Comparison of ENCODE assay signal across 18 cellular contexts in the genomic region with DNA sequence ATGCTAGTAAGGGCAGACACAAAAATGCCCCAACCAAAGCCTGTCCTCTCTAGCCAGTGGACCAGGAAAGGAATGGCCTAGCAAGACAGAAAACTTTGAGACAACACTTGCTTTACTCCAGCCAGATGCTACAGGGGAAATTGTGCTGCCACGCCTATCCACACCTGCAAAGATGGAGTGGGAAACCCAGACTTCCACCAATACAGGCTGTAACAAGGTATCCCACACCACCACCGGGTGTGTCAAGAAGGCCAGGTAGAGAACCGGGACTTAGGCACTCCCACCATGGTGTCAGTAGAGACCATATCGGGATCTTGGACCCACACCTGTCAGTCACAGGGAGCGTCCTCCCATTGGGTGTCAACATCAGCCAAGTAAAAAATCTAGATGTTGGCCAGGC. TPM values are rescaled to one million over a fixed set of nuclear protein-coding genes. Genes with fewer than 3 reads are reported as not detected.
DNase-seq lines count a peak whose midpoint lies in the region; ATAC-seq and TF ChIP-seq lines count a peak whose summit lies in the region.
"Had no signal": no experiment of that assay in that cellular context is flagged by ENCODE, and none has a peak within 500 bp of the region (broad histone marks: within the 10 kb centered on the region; RNA-seq: fewer than 3 reads in every experiment).

No MANE protein-coding gene starts in this region.

- H3K4me1 ChIP-seq in right atrium auricular region = no peaks in the 10 kb centered on the region
- H3K4me1 ChIP-seq: A549, Caco-2 had no signal

- CTCF ChIA-PET in activated CD4-positive, alpha-beta memory T cell treated with anti-CD3 and anti-CD28 coated beads for 36 hours (lab: Charles Lee) = no interaction called here
- CTCF ChIA-PET in activated CD4-positive, alpha-beta memory T cell treated with anti-CD3 and anti-CD28 coated beads, Interleukin-2, amount 10 ng/mL, durations not matched to agents 7 days and 5 days (lab: Charles Lee) = no interaction called here

- POLR2A ChIA-PET in activated CD4-positive, alpha-beta memory T cell treated with anti-CD3 and anti-CD28 coated beads for 36 hours (lab: Charles Lee) = no interaction called here
- POLR2A ChIA-PET in activated CD4-positive, alpha-beta memory T cell treated with anti-CD3 and anti-CD28 coated beads, Interleukin-2, amount 10 ng/mL, durations not matched to agents 7 days and 5 days (lab: Charles Lee) = no interaction called here

- no peaks in the 10 kb centered on the region for H3K9me3 ChIP-seq in right atrium auricular region
- H3K9me3 ChIP-seq: Caco-2 had no signal

- H3K9me3 Mint-ChIP-seq in activated CD4-positive, alpha-beta memory T cell treated with anti-CD3 and anti-CD28 coated beads for 36 hours = no peaks in the 10 kb centered on the region
- no peaks in the 10 kb centered on the region for H3K9me3 Mint-ChIP-seq in activated CD4-positive, alpha-beta memory T cell treated with anti-CD3 and anti-CD28 coated beads, Interleukin-2, amount 10 ng/mL, durations not matched to agents 7 days and 5 days
- H3K9me3 Mint-ChIP-seq in osteocyte (ENCODE audit: unreplicated experiment) (peaks cover 10% of the 10 kb centered on the region), type B pancreatic cell (peaks cover 10% of the 10 kb centered on the region)
- H3K9me3 Mint-ChIP-seq: CD4-positive, alpha-beta T cell; GM23338; HFFc6 had no signal

- no peaks in the 10 kb centered on the region for H3K27me3 Mint-ChIP-seq in activated CD4-positive, alpha-beta memory T cell treated with anti-CD3 and anti-CD28 coated beads for 36 hours
- no peaks in the 10 kb centered on the region for H3K27me3 Mint-ChIP-seq in activated CD4-positive, alpha-beta memory T cell treated with anti-CD3 and anti-CD28 coated beads, Interleukin-2, amount 10 ng/mL, durations not matched to agents 7 days and 5 days
- H3K27me3 Mint-ChIP-seq in osteocyte (ENCODE audit: unreplicated experiment) = no peaks in the 10 kb centered on the region
- no peaks in the 10 kb centered on the region for H3K27me3 Mint-ChIP-seq in type B pancreatic cell
- H3K27me3 Mint-ChIP-seq: CD4-positive, alpha-beta T cell had no signal

- intact Hi-C loops in activated CD4-positive, alpha-beta memory T cell treated with anti-CD3 and anti-CD28 coated beads for 36 hours (cut with micrococcal nuclease) = no loop called here
- intact Hi-C loops in left cardiac atrium (cut with DNase I) = no loop called here

- DNase-seq in activated CD4-positive, alpha-beta memory T cell treated with anti-CD3 and anti-CD28 coated beads for 36 hours = peak; percentile 0
- DNase-seq in activated CD4-positive, alpha-beta memory T cell treated with anti-CD3 and anti-CD28 coated beads, Interleukin-2, amount 10 ng/mL, durations not matched to agents 7 days and 5 days = no peak
- DNase-seq in right atrium auricular region (ENCODE audit: low spot score) (peak; percentile 4), left cardiac atrium (no peak), osteocyte (ENCODE audit: extremely low spot score, unreplicated experiment) (peak; percentile 62), type B pancreatic cell (ENCODE audit: extremely low spot score, unreplicated experiment) (peak; percentile 36), NCI-H2029 treated with DMSO at 0.1 percent for 48 hours (lab: John Stamatoyannopoulos, UW) (no peak)
- DNase-seq: AML-193; Caco-2; CD4-positive, alpha-beta T cell; H7; HFFc6 had no signal

- ATAC-seq in left cardiac atrium (no peak), HG03439 (IDR thresholded peaks at IDR 0.05; ENCODE audit: unreplicated experiment) (no peak)
- ATAC-seq: A549, GM23338, HCT116 had no signal

- H3K27me3 ChIP-seq in right atrium auricular region = no peaks in the 10 kb centered on the region

- no peak for TF ChIP-seq CTCF in right atrium auricular region (IDR thresholded peaks at IDR 0.05)
- no peak for TF ChIP-seq CTCF in osteocyte (IDR thresholded peaks at IDR 0.05)
- TF ChIP-seq CTCF in type B pancreatic cell (conservative IDR thresholded peaks at IDR 0.05) = no peak

- no peaks in the 10 kb centered on the region for H3K4me1 Mint-ChIP-seq in activated CD4-positive, alpha-beta memory T cell treated with anti-CD3 and anti-CD28 coated beads for 36 hours (ENCODE audit: low read depth)
- H3K4me1 Mint-ChIP-seq in activated CD4-positive, alpha-beta memory T cell treated with anti-CD3 and anti-CD28 coated beads, Interleukin-2, amount 10 ng/mL, durations not matched to agents 7 days and 5 days = peaks cover 7% of the 10 kb centered on the region
- H3K4me1 Mint-ChIP-seq in osteocyte (ENCODE audit: unreplicated experiment) = peaks cover 2% of the 10 kb centered on the region
- no peaks in the 10 kb centered on the region for H3K4me1 Mint-ChIP-seq in type B pancreatic cell (ENCODE audit: unreplicated experiment)

- no peak overlapping the region for H3K4me3 Mint-ChIP-seq in activated CD4-positive, alpha-beta memory T cell treated with anti-CD3 and anti-CD28 coated beads for 36 hours
- no peak overlapping the region for H3K4me3 Mint-ChIP-seq in activated CD4-positive, alpha-beta memory T cell treated with anti-CD3 and anti-CD28 coated beads, Interleukin-2, amount 10 ng/mL, durations not matched to agents 7 days and 5 days
- H3K4me3 Mint-ChIP-seq in osteocyte (ENCODE audit: unreplicated experiment) = no peak overlapping the region
- H3K4me3 Mint-ChIP-seq in type B pancreatic cell = no peak overlapping the region
- H3K4me3 Mint-ChIP-seq: CD4-positive, alpha-beta T cell; GM23338; HFFc6 had no signal

- no peak overlapping the region for H3K27ac ChIP-seq in right atrium auricular region
- H3K27ac ChIP-seq: 22Rv1, A549, C4-2B had no signal

- H3K4me3 ChIP-seq in right atrium auricular region = no peak overlapping the region
- H3K4me3 ChIP-seq: A549, GM23338 had no signal

- H3K36me3 ChIP-seq in right atrium auricular region = peaks cover 15% of the 10 kb centered on the region

- H3K27ac Mint-ChIP-seq in activated CD4-positive, alpha-beta memory T cell treated with anti-CD3 and anti-CD28 coated beads for 36 hours = no peak overlapping the region
- no peak overlapping the region for H3K27ac Mint-ChIP-seq in activated CD4-positive, alpha-beta memory T cell treated with anti-CD3 and anti-CD28 coated beads, Interleukin-2, amount 10 ng/mL, durations not matched to agents 7 days and 5 days
- H3K27ac Mint-ChIP-seq in osteocyte (ENCODE audit: unreplicated experiment) (no peak overlapping the region), type B pancreatic cell (no peak overlapping the region)
- H3K27ac Mint-ChIP-seq: CD4-positive, alpha-beta T cell; GM23338; HFFc6 had no signal

- peaks cover 60% of the 10 kb centered on the region for H3K36me3 Mint-ChIP-seq in activated CD4-positive, alpha-beta memory T cell treated with anti-CD3 and anti-CD28 coated beads for 36 hours
- peaks cover 56% of the 10 kb centered on the region for H3K36me3 Mint-ChIP-seq in activated CD4-positive, alpha-beta memory T cell treated with anti-CD3 and anti-CD28 coated beads, Interleukin-2, amount 10 ng/mL, durations not matched to agents 7 days and 5 days (ENCODE audit: low read depth)
- H3K36me3 Mint-ChIP-seq in osteocyte (ENCODE audit: unreplicated experiment) (peaks cover 47% of the 10 kb centered on the region), type B pancreatic cell (peaks cover 41% of the 10 kb centered on the region)

RNA-seq across cellular contexts. Expression of a gene that starts 16.2 kb away (rescaled TPM):
- total RNA-seq in activated CD4-positive, alpha-beta memory T cell treated with anti-CD3 and anti-CD28 coated beads for 36 hours = under 1 TPM; 0.12 to 0.14 TPM
- under 1 TPM; 0.05 to 0.18 TPM for total RNA-seq in activated CD4-positive, alpha-beta memory T cell treated with anti-CD3 and anti-CD28 coated beads, Interleukin-2, amount 10 ng/mL, durations not matched to agents 7 days and 5 days
- total RNA-seq in right atrium auricular region (1 to 10 TPM in 1 of 2 donors, under 1 TPM in 1; 0.26 to 2.0 TPM), left cardiac atrium (under 1 TPM; 0.15 to 0.26 TPM), osteocyte (not detected in 2 replicates), type B pancreatic cell (ENCODE audit: low replicate concordance) (0.12 and 0.24 TPM in 2 replicates)
- total RNA-seq: Caco-2; CD4-positive, alpha-beta T cell had no signal

RNA-seq across cellular contexts. Expression of a gene that starts 23.1 kb away (rescaled TPM):
- 10 to 100 TPM; 47.9 to 51.8 TPM for total RNA-seq in activated CD4-positive, alpha-beta memory T cell treated with anti-CD3 and anti-CD28 coated beads for 36 hours
- 10 to 100 TPM; 22.0 to 22.6 TPM for total RNA-seq in activated CD4-positive, alpha-beta memory T cell treated with anti-CD3 and anti-CD28 coated beads, Interleukin-2, amount 10 ng/mL, durations not matched to agents 7 days and 5 days
- total RNA-seq in right atrium auricular region (10 to 100 TPM in 1 of 2 donors, 1 to 10 TPM in 1; 6.5 to 11.3 TPM), left cardiac atrium (10 to 100 TPM in 1 of 2 donors, 1 to 10 TPM in 1; 9.6 to 10.9 TPM), osteocyte (22.1 and 22.5 TPM in 2 replicates), type B pancreatic cell (ENCODE audit: low replicate concordance) (21.4 and 34.5 TPM in 2 replicates)

RNA-seq across cellular contexts. Expression of a gene that starts 54.5 kb away (rescaled TPM):
- total RNA-seq in activated CD4-positive, alpha-beta memory T cell treated with anti-CD3 and anti-CD28 coated beads for 36 hours = not detected
- total RNA-seq in activated CD4-positive, alpha-beta memory T cell treated with anti-CD3 and anti-CD28 coated beads, Interleukin-2, amount 10 ng/mL, durations not matched to agents 7 days and 5 days = not detected
- total RNA-seq in right atrium auricular region (10 to 100 TPM; 24.9 to 29.0 TPM), left cardiac atrium (10 to 100 TPM; 15.8 to 16.6 TPM), osteocyte (1.0 and 1.2 TPM in 2 replicates), type B pancreatic cell (ENCODE audit: low replicate concordance) (0.07 TPM in 1 of 2 replicates, not detected in the other)
- total RNA-seq: CD4-positive, alpha-beta T cell had no signal

Comparison
In these comparisons a context has a peak if more than half of its experiments do, and no peak if none do; other contexts are left out.
1. DNase-seq: peak in activated CD4-positive, alpha-beta memory T cell treated with anti-CD3 and anti-CD28 coated beads for 36 hours (single experiment), right atrium auricular region (single experiment), osteocyte (single experiment) and type B pancreatic cell (single experiment); none in activated CD4-positive, alpha-beta memory T cell treated with anti-CD3 and anti-CD28 coated beads, Interleukin-2, amount 10 ng/mL, durations not matched to agents 7 days and 5 days (single experiment), left cardiac atrium (single experiment) and NCI-H2029 treated with DMSO at 0.1 percent for 48 hours (single experiment).